In genomic region chr11:123291201-123291869, GRCh38 we compare ENCODE assay signal across 1 cellular context.
TF ChIP-seq lines count a peak whose summit lies in the region.

No MANE protein-coding gene starts in this region.

TF ChIP-seq in GM23338, 12 proteins besides CTCF, POLR2A, EP300 and RAD21 (continued from another document):
- no peak for TF ChIP-seq ZNF462 (CRISPR knock-in tag; IDR thresholded peaks at IDR 0.05)
